In the genomic region with DNA sequence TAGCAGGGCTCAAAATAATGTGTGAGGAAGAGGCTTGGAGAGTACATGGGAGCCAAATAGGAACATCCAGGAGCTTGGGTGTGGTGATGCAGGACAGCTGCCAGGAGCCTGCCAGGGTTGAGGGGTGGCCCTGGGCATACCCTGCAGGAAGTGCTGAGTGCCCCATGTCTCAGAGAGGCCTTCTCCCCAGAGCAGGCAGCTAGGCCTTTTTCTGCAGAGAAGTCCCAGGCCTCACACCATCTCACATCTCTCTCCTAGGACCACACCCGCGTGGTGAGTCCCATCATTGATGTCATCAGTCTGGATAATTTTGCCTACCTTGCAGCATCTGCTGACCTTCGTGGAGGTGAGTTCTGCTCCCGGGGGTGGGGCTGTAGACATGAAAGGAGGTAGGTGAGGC, we compare ENCODE assay signal across 36 cellular contexts.
"Had no signal": no experiment of that assay in that cellular context is flagged by ENCODE, and none has a peak within 500 bp of the region (broad histone marks: within the 10 kb centered on the region; RNA-seq: fewer than 3 reads in every experiment).

No MANE protein-coding gene starts in this region.

- H3K27ac Mint-ChIP-seq: activated CD4-positive, alpha-beta memory T cell treated with anti-CD3 and anti-CD28 coated beads for 36 hours; activated CD4-positive, alpha-beta T cell treated with anti-CD3 and anti-CD28 coated beads for 36 hours; activated CD4-positive, alpha-beta T cell treated with anti-CD3 and anti-CD28 coated beads, Interleukin-2, amount 10 ng/mL, durations not matched to agents 24 days and 14 days; activated naive CD8-positive, alpha-beta T cell; activated T-cell treated with anti-CD3 and anti-CD28 coated beads, Interleukin-2, amount 50 U/mL, for 24 hours; activated T-cell treated with anti-CD3 and anti-CD28 coated beads, Interleukin-2, amount 50 U/mL, for 72 hours; T-helper 17 cell; T-helper 2 cell treated with Interferon-gamma antibody and Interleukin-4, amounts not matched to agents 5 μg/mL and 100 μg/mL, for 36 hours had no signal

- H3K4me1 Mint-ChIP-seq: activated CD4-positive, alpha-beta T cell treated with anti-CD3 and anti-CD28 coated beads for 36 hours; T-helper 17 cell had no signal

- DNase-seq: activated CD4-positive, alpha-beta memory T cell treated with anti-CD3 and anti-CD28 coated beads for 36 hours; activated CD4-positive, alpha-beta T cell treated with anti-CD3 and anti-CD28 coated beads for 36 hours; activated CD4-positive, alpha-beta T cell treated with anti-CD3 and anti-CD28 coated beads, Interleukin-2, amount 10 ng/mL, durations not matched to agents 24 days and 14 days; activated CD4-positive, CD25-positive, alpha-beta regulatory T cell; activated CD4-positive, CD25-positive, alpha-beta regulatory T cell treated with anti-CD3 and anti-CD28 coated beads, Interleukin-2, amount 50 U/mL, for 72 hours; activated CD8-positive, alpha-beta memory T cell treated with anti-CD3 and anti-CD28 coated beads, Interleukin-2, amount 50 U/mL, for 48 hours; activated effector memory CD4-positive, alpha-beta T cell treated with Interleukin-2 at 50 U/mL for 16 hours; activated gamma-delta T cell treated with Interleukin-2 at 50 U/mL for 16 hours; activated naive CD4-positive, alpha-beta T cell treated with anti-CD3 and anti-CD28 coated beads, Interleukin-2, amount 50 U/mL, for 16 hours; activated naive CD4-positive, alpha-beta T cell treated with Interleukin-2 at 50 U/mL for 16 hours; activated T-cell treated with anti-CD3 and anti-CD28 coated beads for 4 hours; activated T-cell treated with anti-CD3 and anti-CD28 coated beads, Interleukin-2, amount 50 U/mL, for 24 hours; activated T-cell treated with anti-CD3 and anti-CD28 coated beads, Interleukin-2, amount 50 U/mL, for 72 hours; amniotic stem cell; anterior cingulate cortex; brain microvascular endothelial cell; cortex of kidney; dermis blood vessel endothelial cell; effector CD4-positive, alpha-beta T cell; foreskin fibroblast; head of caudate nucleus; SW 1271; T-helper 1 cell; T-helper 17 cell; T1000 had no signal

- H3K36me3 Mint-ChIP-seq: activated CD4-positive, alpha-beta memory T cell treated with anti-CD3 and anti-CD28 coated beads for 36 hours; activated naive CD8-positive, alpha-beta T cell had no signal

- H3K27me3 ChIP-seq: brain microvascular endothelial cell had no signal

- H3K36me3 ChIP-seq: brain microvascular endothelial cell had no signal

- FAIRE-seq: astrocyte, bronchial epithelial cell, colon, endometrium, endothelial cell of umbilical vein, frontal cortex had no signal

- ATAC-seq: activated CD4-positive, alpha-beta T cell treated with anti-CD3 and anti-CD28 coated beads for 36 hours; activated T-cell treated with anti-CD3 and anti-CD28 coated beads, Interleukin-2, amount 50 U/mL, for 72 hours; esophagus mucosa; T-helper 17 cell had no signal

- H3K4me3 Mint-ChIP-seq: activated CD4-positive, alpha-beta memory T cell treated with anti-CD3 and anti-CD28 coated beads for 36 hours; activated CD4-positive, alpha-beta T cell treated with anti-CD3 and anti-CD28 coated beads for 36 hours; activated CD4-positive, alpha-beta T cell treated with anti-CD3 and anti-CD28 coated beads, Interleukin-2, amount 10 ng/mL, durations not matched to agents 24 days and 14 days; activated naive CD8-positive, alpha-beta T cell; activated T-cell treated with anti-CD3 and anti-CD28 coated beads, Interleukin-2, amount 50 U/mL, for 24 hours; activated T-cell treated with anti-CD3 and anti-CD28 coated beads, Interleukin-2, amount 50 U/mL, for 72 hours; central memory CD8-positive, alpha-beta T cell; T-helper 17 cell; T-helper 2 cell treated with Interferon-gamma antibody and Interleukin-4, amounts not matched to agents 5 μg/mL and 100 μg/mL, for 36 hours had no signal

- H3K9me3 Mint-ChIP-seq: activated CD4-positive, alpha-beta memory T cell treated with anti-CD3 and anti-CD28 coated beads for 36 hours; activated CD4-positive, alpha-beta T cell treated with anti-CD3 and anti-CD28 coated beads, Interleukin-2, amount 10 ng/mL, durations not matched to agents 24 days and 14 days; activated T-cell treated with anti-CD3 and anti-CD28 coated beads, Interleukin-2, amount 50 U/mL, for 24 hours; activated T-cell treated with anti-CD3 and anti-CD28 coated beads, Interleukin-2, amount 50 U/mL, for 72 hours; central memory CD8-positive, alpha-beta T cell; T-helper 2 cell treated with Interferon-gamma antibody and Interleukin-4, amounts not matched to agents 5 μg/mL and 100 μg/mL, for 36 hours had no signal

- H3K27me3 Mint-ChIP-seq: activated CD4-positive, alpha-beta memory T cell treated with anti-CD3 and anti-CD28 coated beads for 36 hours; activated CD4-positive, alpha-beta T cell treated with anti-CD3 and anti-CD28 coated beads for 36 hours; activated CD4-positive, alpha-beta T cell treated with anti-CD3 and anti-CD28 coated beads, Interleukin-2, amount 10 ng/mL, durations not matched to agents 24 days and 14 days; activated naive CD8-positive, alpha-beta T cell; activated T-cell treated with anti-CD3 and anti-CD28 coated beads, Interleukin-2, amount 50 U/mL, for 24 hours had no signal

- H3K27ac ChIP-seq: brain microvascular endothelial cell, epithelial cell of prostate had no signal
